9 cellular contexts compared by ENCODE assay signal in the genomic region with DNA sequence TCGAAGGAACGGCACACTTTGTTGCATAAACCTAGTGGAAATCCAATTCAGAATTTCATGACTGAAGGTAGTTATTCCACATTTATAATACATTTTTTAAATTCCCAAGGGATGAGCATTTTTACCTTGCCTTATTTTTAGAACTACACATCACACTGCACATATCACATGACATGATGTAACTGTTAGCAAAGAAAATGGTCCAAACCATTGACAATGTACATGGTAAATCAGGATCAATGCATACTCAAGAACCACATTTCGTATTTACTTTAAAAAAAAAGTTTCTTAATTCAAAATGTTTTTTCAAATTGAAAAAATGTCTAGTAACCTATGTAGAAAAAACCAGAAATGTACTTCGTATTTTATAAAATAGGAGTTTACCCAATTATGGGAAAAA. TPM values are rescaled to one million over a fixed set of nuclear protein-coding genes. Genes with fewer than 3 reads are reported as not detected.
DNase-seq lines count a peak whose midpoint lies in the region; ATAC-seq and TF ChIP-seq lines count a peak whose summit lies in the region.
"Had no signal": no experiment of that assay in that cellular context is flagged by ENCODE, and none has a peak within 500 bp of the region (broad histone marks: within the 10 kb centered on the region; RNA-seq: fewer than 3 reads in every experiment).

No MANE protein-coding gene starts in this region.

- peaks cover 75% of the 10 kb centered on the region for H3K4me1 Mint-ChIP-seq in CD4-positive, alpha-beta T cell (ENCODE audit: low read depth)
- H3K4me1 Mint-ChIP-seq in natural killer cell treated with Interleukin-12 subunit alpha and Interleukin-12 subunit beta and Interleukin-15 and Interleukin-18, amount 100 ng/mL, for 72 hours (ENCODE audit: low read depth in 2 of 2): peaks cover 49 to 61% of the 10 kb centered on the region in 2 donors

- H3K9me3 Mint-ChIP-seq in CD4-positive, alpha-beta T cell: no peaks in the 10 kb centered on the region
- no peaks in the 10 kb centered on the region for H3K9me3 Mint-ChIP-seq in natural killer cell treated with Interleukin-12 subunit alpha and Interleukin-12 subunit beta and Interleukin-15 and Interleukin-18, amount 100 ng/mL, for 72 hours

- intact Hi-C loops in CD4-positive, alpha-beta T cell (cut with DNase I, micrococcal nuclease): loop anchor here (2.0 to 10.0 kb wide), 7 partner anchors 33 to 188 kb away; no protein-coding TSS in a partner anchor

- H3K27me3 ChIP-seq in CD4-positive, alpha-beta T cell (ENCODE audit: control insufficient read depth, insufficient read depth, low read length): no peaks in the 10 kb centered on the region

- no peaks in the 10 kb centered on the region for H3K27me3 Mint-ChIP-seq in CD4-positive, alpha-beta T cell
- H3K27me3 Mint-ChIP-seq in natural killer cell treated with Interleukin-12 subunit alpha and Interleukin-12 subunit beta and Interleukin-15 and Interleukin-18, amount 100 ng/mL, for 72 hours: no peaks in the 10 kb centered on the region

- no peak for ATAC-seq in CD4-positive, alpha-beta T cell (ENCODE audit: poor library complexity)
- no peak for ATAC-seq in natural killer cell treated with Interleukin-12 subunit alpha and Interleukin-12 subunit beta and Interleukin-15 and Interleukin-18, amount 100 ng/mL, for 72 hours
- ATAC-seq in HG03108 (IDR thresholded peaks at IDR 0.05; ENCODE audit: unreplicated experiment): no peak

- H3K36me3 Mint-ChIP-seq in CD4-positive, alpha-beta T cell (ENCODE audit: low read depth): peaks cover 35% of the 10 kb centered on the region
- peaks cover 20% of the 10 kb centered on the region for H3K36me3 Mint-ChIP-seq in natural killer cell treated with Interleukin-12 subunit alpha and Interleukin-12 subunit beta and Interleukin-15 and Interleukin-18, amount 100 ng/mL, for 72 hours

- POLR2A ChIA-PET in CD4-positive, alpha-beta T cell (lab: Charles Lee): no interaction called here

- CTCF ChIA-PET in CD4-positive, alpha-beta T cell (lab: Charles Lee): no interaction called here

- no peaks in the 10 kb centered on the region for H3K9me3 ChIP-seq in CD4-positive, alpha-beta T cell (ENCODE audit: control insufficient read depth, low read length)

- no peak overlapping the region for H3K27ac ChIP-seq in CD4-positive, alpha-beta T cell (ENCODE audit: low read depth, low read length)
- no peak overlapping the region for H3K27ac ChIP-seq in substantia nigra (ENCODE audit: low read depth, low read length, poor library complexity, severe bottlenecking)

- TF ChIP-seq CTCF in CD4-positive, alpha-beta T cell (IDR thresholded peaks at IDR 0.05): no peak

- H3K27ac Mint-ChIP-seq in CD4-positive, alpha-beta T cell: peak overlapping the region; percentile 96
- peak overlapping the region; percentile 91 to 96 for H3K27ac Mint-ChIP-seq in natural killer cell treated with Interleukin-12 subunit alpha and Interleukin-12 subunit beta and Interleukin-15 and Interleukin-18, amount 100 ng/mL, for 72 hours

- peak overlapping the region; percentile 96 for H3K4me3 Mint-ChIP-seq in CD4-positive, alpha-beta T cell
- peak overlapping the region; percentile 99 for H3K4me3 Mint-ChIP-seq in natural killer cell treated with Interleukin-12 subunit alpha and Interleukin-12 subunit beta and Interleukin-15 and Interleukin-18, amount 100 ng/mL, for 72 hours

- no peak for DNase-seq in CD4-positive, alpha-beta T cell
- peak; percentile 27 for DNase-seq in NCI-H69 (lab: John Stamatoyannopoulos, UW)
- peak; percentile 38 for DNase-seq in dermis blood vessel endothelial cell
- DNase-seq in natural killer cell treated with Interleukin-12 subunit alpha and Interleukin-12 subunit beta and Interleukin-15 and Interleukin-18, amount 100 ng/mL, for 72 hours (ENCODE audit: low spot score): no peak
- DNase-seq in NCI-H1105 (lab: John Stamatoyannopoulos, UW): no peak
- DNase-seq in NCI-H748 treated with DMSO at 0.1 percent for 48 hours (lab: John Stamatoyannopoulos, UW): no peak
- DNase-seq in substantia nigra (lab: John Stamatoyannopoulos, UW): no peak
- DNase-seq: head of caudate nucleus had no signal

RNA-seq across cellular contexts. Expression of a gene that starts 2.5 kb away (rescaled TPM):
- total RNA-seq in CD4-positive, alpha-beta T cell: 100 to 1,000 TPM; 122 to 125 TPM
- 52.9 and 87.0 TPM in 2 replicates for total RNA-seq in dermis blood vessel endothelial cell
- total RNA-seq in natural killer cell treated with Interleukin-12 subunit alpha and Interleukin-12 subunit beta and Interleukin-15 and Interleukin-18, amount 100 ng/mL, for 72 hours: 100 to 1,000 TPM; 127 to 161 TPM

Comparison
In these comparisons a context has a peak if more than half of its experiments do, and no peak if none do; other contexts are left out.
1. DNase-seq: peak in NCI-H69 (single experiment) and dermis blood vessel endothelial cell (single experiment); none in CD4-positive, alpha-beta T cell (0 of 10), natural killer cell treated with Interleukin-12 subunit alpha and Interleukin-12 subunit beta and Interleukin-15 and Interleukin-18, amount 100 ng/mL, for 72 hours (single experiment), NCI-H1105 (single experiment), NCI-H748 treated with DMSO at 0.1 percent for 48 hours (single experiment) and substantia nigra (0 of 49).